Comparison of ENCODE assay signal across 8 cellular contexts in genomic region chr4:781493-782216, GRCh38. TPM values are rescaled to one million over a fixed set of nuclear protein-coding genes. Genes with fewer than 3 reads are reported as not detected.
DNase-seq lines count a peak whose midpoint lies in the region; ATAC-seq and TF ChIP-seq lines count a peak whose summit lies in the region.

No MANE protein-coding gene starts in this region.

- H3K36me3 Mint-ChIP-seq in CD4-positive, CD25-positive, alpha-beta regulatory T cell = peaks cover 19% of the 10 kb centered on the region

- H3K9me3 ChIP-seq in CD4-positive, CD25-positive, alpha-beta regulatory T cell (ENCODE audit: control insufficient read depth in 2 of 2, low read length in 2 of 2) = no peaks in the 10 kb centered on the region
- no peaks in the 10 kb centered on the region for H3K9me3 ChIP-seq in left lung

- peaks cover 18% of the 10 kb centered on the region for H3K36me3 ChIP-seq in CD4-positive, CD25-positive, alpha-beta regulatory T cell (ENCODE audit: control insufficient read depth, insufficient read depth, low read length)
- peaks cover 0 to 34% of the 10 kb centered on the region in 2 donors for H3K36me3 ChIP-seq in left lung

- intact Hi-C loops in left lung (cut with DNase I) = no loop called here

- H3K27ac Mint-ChIP-seq in CD4-positive, CD25-positive, alpha-beta regulatory T cell = peak overlapping the region; percentile 95 to 97 (median 96)

- H3K27ac ChIP-seq in CD4-positive, CD25-positive, alpha-beta regulatory T cell (ENCODE audit: insufficient read depth, low read length, poor library complexity, severe bottlenecking) = peak overlapping the region; percentile 90
- H3K27ac ChIP-seq in left lung = peak overlapping the region; percentile 88 to 93

- H3K4me3 ChIP-seq in CD4-positive, CD25-positive, alpha-beta regulatory T cell (ENCODE audit: low read depth, low read length) = peak overlapping the region; percentile 68
- H3K4me3 ChIP-seq in left lung = peak overlapping the region; percentile 100

- peaks cover 42% of the 10 kb centered on the region for H3K4me1 ChIP-seq in CD4-positive, CD25-positive, alpha-beta regulatory T cell (ENCODE audit: control insufficient read depth, insufficient read depth, low read length, poor library complexity, severe bottlenecking)
- H3K4me1 ChIP-seq in left lung = peaks cover 26 to 66% of the 10 kb centered on the region in 2 donors

- ATAC-seq in CD4-positive, CD25-positive, alpha-beta regulatory T cell (ENCODE audit: low read depth in 2 of 2) = peak; percentile 93 to 94
- peak; percentile 92 for ATAC-seq in GM19438 (IDR thresholded peaks at IDR 0.05; ENCODE audit: low read depth, unreplicated experiment)
- peak; percentile 97 for ATAC-seq in HG03571 (IDR thresholded peaks at IDR 0.05; ENCODE audit: unreplicated experiment)
- peak; percentile 97 for ATAC-seq in left lung

- peak; percentile 97 to 99 (median 98) for DNase-seq in CD4-positive, CD25-positive, alpha-beta regulatory T cell
- DNase-seq in NCI-H774 (lab: John Stamatoyannopoulos, UW) (peak; percentile 99), dermis blood vessel endothelial cell (peak; percentile 99), left lung (peak; percentile 99 to 100)
- peak; percentile 99 for DNase-seq in activated CD4-positive, alpha-beta T cell treated with anti-CD3 and anti-CD28 coated beads, Interleukin-2, amount 50 U/mL, for 48 hours
- DNase-seq in stimulated activated CD4-positive, alpha-beta T cell treated with anti-CD3 and anti-CD28 coated beads, Interleukin-2, amount 100 ng/mL, for 4 hours (ENCODE audit: low read depth) = peak; percentile 97

- H3K4me1 Mint-ChIP-seq in CD4-positive, CD25-positive, alpha-beta regulatory T cell = peaks cover 13 to 66% (median 33%) of the 10 kb centered on the region in 4 donors

- peaks cover 0 to 3% (median 0%) of the 10 kb centered on the region in 7 donors for H3K9me3 Mint-ChIP-seq in CD4-positive, CD25-positive, alpha-beta regulatory T cell

- no peaks in the 10 kb centered on the region for H3K27me3 ChIP-seq in CD4-positive, CD25-positive, alpha-beta regulatory T cell (ENCODE audit: control insufficient read depth, insufficient read depth, low read length)
- H3K27me3 ChIP-seq in left lung = peaks cover 22 to 26% of the 10 kb centered on the region in 2 donors

- peaks cover 20% of the 10 kb centered on the region for H3K27me3 Mint-ChIP-seq in CD4-positive, CD25-positive, alpha-beta regulatory T cell

- H3K4me3 Mint-ChIP-seq in CD4-positive, CD25-positive, alpha-beta regulatory T cell = peak overlapping the region; percentile 92 to 98 (median 96)

- TF ChIP-seq CTCF in left lung (IDR thresholded peaks at IDR 0.05) = no peak

RNA-seq across cellular contexts. Expression of gene CPLX1, which starts 44.3 kb away (rescaled TPM):
- total RNA-seq in CD4-positive, CD25-positive, alpha-beta regulatory T cell = 0.62 TPM
- polyA plus RNA-seq in CD4-positive, CD25-positive, alpha-beta regulatory T cell = under 1 TPM in 1 of 4 donors, not detected in 3; 0.16 TPM
- total RNA-seq in dermis blood vessel endothelial cell (0.09 and 0.34 TPM in 2 replicates), left lung (1 to 10 TPM; 3.1 to 3.2 TPM)

Comparison
In these comparisons a context has a peak if more than half of its experiments do, and no peak if none do; other contexts are left out.
1. Peak in every context shown above with its lines: DNase-seq, ATAC-seq, H3K4me3 ChIP-seq and H3K27ac ChIP-seq.